In genomic region chr3:44506961-44507360, GRCh38 we compare ENCODE assay signal across 11 cellular contexts.
"Had no signal": no experiment of that assay in that cellular context is flagged by ENCODE, and none has a peak within 500 bp of the region (broad histone marks: within the 10 kb centered on the region; RNA-seq: fewer than 3 reads in every experiment).

No MANE protein-coding gene starts in this region.

- H3K27ac Mint-ChIP-seq: activated T-helper 2 cell treated with anti-CD3 and anti-CD28 coated beads, Interferon-gamma antibody, Interleukin-2, Interleukin-4, amounts not matched to agents 10 μg/mL and 5 μg/mL and 100 μg/mL, durations not matched to agents 14 hours and 24 hours and 36 hours had no signal

- H3K9me3 ChIP-seq: esophagus muscularis mucosa, upper lobe of right lung had no signal

- H3K27me3 ChIP-seq: esophagus muscularis mucosa, sigmoid colon, spleen, upper lobe of right lung had no signal

- H3K27ac ChIP-seq: coronary artery, esophagus muscularis mucosa, sigmoid colon, spleen, upper lobe of right lung had no signal

- DNase-seq: activated CD4-positive, CD25-positive, alpha-beta regulatory T cell treated with anti-CD3 and anti-CD28 coated beads, Interleukin-2, amount 50 U/mL, for 72 hours; activated naive CD4-positive, alpha-beta T cell treated with anti-CD3 and anti-CD28 coated beads, Interleukin-2, amount 10 ng/mL, durations not matched to agents 7 days and 5 days; activated T-cell treated with anti-CD3 and anti-CD28 coated beads for 4 hours; caudate nucleus; sigmoid colon; spleen; stimulated activated naive CD8-positive, alpha-beta T cell treated with anti-CD3 and anti-CD28 coated beads, Interleukin-15, amount 100 ng/mL, for 72 hours; upper lobe of right lung had no signal

- H3K36me3 ChIP-seq: upper lobe of right lung had no signal

- H3K4me3 ChIP-seq: coronary artery, esophagus muscularis mucosa, sigmoid colon, spleen, upper lobe of right lung had no signal

- H3K27me3 Mint-ChIP-seq: activated naive CD4-positive, alpha-beta T cell treated with anti-CD3 and anti-CD28 coated beads, Interleukin-2, amount 10 ng/mL, durations not matched to agents 7 days and 5 days; stimulated activated naive CD8-positive, alpha-beta T cell treated with anti-CD3 and anti-CD28 coated beads, Interleukin-15, amount 100 ng/mL, for 72 hours had no signal

- ATAC-seq: stimulated activated naive CD8-positive, alpha-beta T cell treated with anti-CD3 and anti-CD28 coated beads, Interleukin-15, amount 100 ng/mL, for 72 hours; upper lobe of right lung had no signal

- H3K4me3 Mint-ChIP-seq: activated naive CD4-positive, alpha-beta T cell treated with anti-CD3 and anti-CD28 coated beads, Interleukin-2, amount 10 ng/mL, durations not matched to agents 7 days and 5 days; stimulated activated naive CD8-positive, alpha-beta T cell treated with anti-CD3 and anti-CD28 coated beads, Interleukin-15, amount 100 ng/mL, for 72 hours had no signal
